ENCODE assay signal across 16 cellular contexts in genomic region chr1:156807627-156808026, GRCh38. TPM values are rescaled to one million over a fixed set of nuclear protein-coding genes. Genes with fewer than 3 reads are reported as not detected.
DNase-seq lines count a peak whose midpoint lies in the region; ATAC-seq and TF ChIP-seq lines count a peak whose summit lies in the region.
"Had no signal": no experiment of that assay in that cellular context is flagged by ENCODE, and none has a peak within 500 bp of the region (broad histone marks: within the 10 kb centered on the region; RNA-seq: fewer than 3 reads in every experiment).

No MANE protein-coding gene starts in this region.

- peak; percentile 84 for DNase-seq in activated CD8-positive, alpha-beta memory T cell treated with anti-CD3 and anti-CD28 coated beads, Interleukin-2, amount 10 ng/mL, durations not matched to agents 7 days and 5 days
- DNase-seq in activated CD8-positive, alpha-beta memory T cell treated with anti-CD3 and anti-CD28 coated beads, Interleukin-2, amount 50 U/mL, for 4 hours = no peak
- peak in 1 of 2 donors; percentile 33 for DNase-seq in activated naive CD4-positive, alpha-beta T cell treated with anti-CD3 and anti-CD28 coated beads, Interleukin-2, amount 50 U/mL, for 72 hours (ENCODE audit: low spot score in 2 of 2)
- DNase-seq in stimulated activated effector memory CD8-positive, alpha-beta T cell treated with anti-CD3 and anti-CD28 coated beads, Interleukin-12 subunit alpha, Interleukin-12 subunit beta, amount 100 ng/mL, for 72 hours (ENCODE audit: low spot score in 2 of 2) = peak in 1 of 2 donors; percentile 70
- no peak for DNase-seq in NCI-H226
- DNase-seq: activated gamma-delta T cell treated with Interleukin-2 at 50 U/mL for 16 hours; effector CD4-positive, alpha-beta T cell; GF-D8; IMR-90; NCI-H82; small intestine; stimulated activated naive CD4-positive, alpha-beta T cell; upper lobe of right lung had no signal

- peaks cover 72% of the 10 kb centered on the region for H3K4me1 ChIP-seq in OCI-LY3 (ENCODE audit: low read length)

- H3K9me3 Mint-ChIP-seq in activated CD8-positive, alpha-beta memory T cell treated with anti-CD3 and anti-CD28 coated beads, Interleukin-2, amount 10 ng/mL, durations not matched to agents 7 days and 5 days (ENCODE audit: low read depth) = no peaks in the 10 kb centered on the region
- no peaks in the 10 kb centered on the region for H3K9me3 Mint-ChIP-seq in activated naive CD4-positive, alpha-beta T cell treated with anti-CD3 and anti-CD28 coated beads, Interleukin-2, amount 50 U/mL, for 72 hours
- no peaks in the 10 kb centered on the region for H3K9me3 Mint-ChIP-seq in stimulated activated effector memory CD8-positive, alpha-beta T cell treated with anti-CD3 and anti-CD28 coated beads, Interleukin-12 subunit alpha, Interleukin-12 subunit beta, amount 100 ng/mL, for 72 hours

- H3K36me3 Mint-ChIP-seq in activated CD8-positive, alpha-beta memory T cell treated with anti-CD3 and anti-CD28 coated beads, Interleukin-2, amount 10 ng/mL, durations not matched to agents 7 days and 5 days = peaks cover 50% of the 10 kb centered on the region
- peaks cover 33 to 40% of the 10 kb centered on the region in 2 donors for H3K36me3 Mint-ChIP-seq in activated naive CD4-positive, alpha-beta T cell treated with anti-CD3 and anti-CD28 coated beads, Interleukin-2, amount 50 U/mL, for 72 hours
- H3K36me3 Mint-ChIP-seq in stimulated activated effector memory CD8-positive, alpha-beta T cell treated with anti-CD3 and anti-CD28 coated beads, Interleukin-12 subunit alpha, Interleukin-12 subunit beta, amount 100 ng/mL, for 72 hours = peaks cover 100% of the 10 kb centered on the region

- H3K4me1 Mint-ChIP-seq in activated CD8-positive, alpha-beta memory T cell treated with anti-CD3 and anti-CD28 coated beads, Interleukin-2, amount 10 ng/mL, durations not matched to agents 7 days and 5 days = peaks cover 63% of the 10 kb centered on the region
- H3K4me1 Mint-ChIP-seq in stimulated activated effector memory CD8-positive, alpha-beta T cell treated with anti-CD3 and anti-CD28 coated beads, Interleukin-12 subunit alpha, Interleukin-12 subunit beta, amount 100 ng/mL, for 72 hours = peaks cover 92% of the 10 kb centered on the region

- H3K4me2 ChIP-seq in OCI-LY3 (ENCODE audit: low read length) = peak overlapping the region; percentile 99

- H3K27ac ChIP-seq in OCI-LY3 (ENCODE audit: low read length) = peak overlapping the region; percentile 88
- H3K27ac ChIP-seq: upper lobe of right lung had no signal

- CTCF ChIA-PET in activated CD8-positive, alpha-beta memory T cell treated with anti-CD3 and anti-CD28 coated beads, Interleukin-2, amount 10 ng/mL, durations not matched to agents 7 days and 5 days (lab: Charles Lee) = interaction anchor here (0.9 to 31.5 kb wide), 11 partner anchors 8 to 118 kb away, joined by 3 to 600 read pairs (median 7); partner anchors contain the start of genes INSRR, NTRK1 and SH2D2A

- H3K9me3 ChIP-seq in OCI-LY3 (ENCODE audit: insufficient read depth, low read length) = no peaks in the 10 kb centered on the region
- H3K9me3 ChIP-seq: upper lobe of right lung had no signal

- no peaks in the 10 kb centered on the region for H3K27me3 Mint-ChIP-seq in activated CD8-positive, alpha-beta memory T cell treated with anti-CD3 and anti-CD28 coated beads, Interleukin-2, amount 10 ng/mL, durations not matched to agents 7 days and 5 days

- peaks cover 13% of the 10 kb centered on the region for H3K36me3 ChIP-seq in OCI-LY3 (replicated peaks; ENCODE audit: low read depth, low read length)
- H3K36me3 ChIP-seq: upper lobe of right lung had no signal

- H3K4me3 ChIP-seq in OCI-LY3 (ENCODE audit: low read length) = peak overlapping the region; percentile 79
- H3K4me3 ChIP-seq: upper lobe of right lung had no signal

- TF ChIP-seq CTCF in OCI-LY3 (IDR thresholded peaks at IDR 0.05; ENCODE audit: low read depth, low read length) = no peak

- peak overlapping the region; percentile 23 for H3K4me3 Mint-ChIP-seq in activated CD8-positive, alpha-beta memory T cell treated with anti-CD3 and anti-CD28 coated beads, Interleukin-2, amount 10 ng/mL, durations not matched to agents 7 days and 5 days
- H3K4me3 Mint-ChIP-seq in stimulated activated effector memory CD8-positive, alpha-beta T cell treated with anti-CD3 and anti-CD28 coated beads, Interleukin-12 subunit alpha, Interleukin-12 subunit beta, amount 100 ng/mL, for 72 hours = peak overlapping the region; percentile 90

- H3K27ac Mint-ChIP-seq in activated CD8-positive, alpha-beta memory T cell treated with anti-CD3 and anti-CD28 coated beads, Interleukin-2, amount 10 ng/mL, durations not matched to agents 7 days and 5 days = peak overlapping the region; percentile 85
- peak overlapping the region; percentile 78 to 92 for H3K27ac Mint-ChIP-seq in activated naive CD4-positive, alpha-beta T cell treated with anti-CD3 and anti-CD28 coated beads, Interleukin-2, amount 50 U/mL, for 72 hours
- peak overlapping the region; percentile 89 for H3K27ac Mint-ChIP-seq in stimulated activated effector memory CD8-positive, alpha-beta T cell treated with anti-CD3 and anti-CD28 coated beads, Interleukin-12 subunit alpha, Interleukin-12 subunit beta, amount 100 ng/mL, for 72 hours

- H3K27me3 ChIP-seq in OCI-LY3 (ENCODE audit: low read depth, low read length) = no peaks in the 10 kb centered on the region
- H3K27me3 ChIP-seq: upper lobe of right lung had no signal

- H3K79me2 ChIP-seq in OCI-LY3 (ENCODE audit: low read length) = peaks cover 20% of the 10 kb centered on the region

- H2AFZ ChIP-seq in OCI-LY3 (ENCODE audit: low read depth, low read length) = no peak overlapping the region

- no peaks in the 10 kb centered on the region for H4K20me1 ChIP-seq in OCI-LY3 (ENCODE audit: insufficient read depth, low read length)

- ATAC-seq in activated CD8-positive, alpha-beta memory T cell treated with anti-CD3 and anti-CD28 coated beads, Interleukin-2, amount 10 ng/mL, durations not matched to agents 7 days and 5 days = peak; percentile 73
- peak; percentile 73 to 82 for ATAC-seq in activated naive CD4-positive, alpha-beta T cell treated with anti-CD3 and anti-CD28 coated beads, Interleukin-2, amount 50 U/mL, for 72 hours
- peak; percentile 76 for ATAC-seq in stimulated activated effector memory CD8-positive, alpha-beta T cell treated with anti-CD3 and anti-CD28 coated beads, Interleukin-12 subunit alpha, Interleukin-12 subunit beta, amount 100 ng/mL, for 72 hours
- ATAC-seq in GM21737 (IDR thresholded peaks at IDR 0.05; ENCODE audit: unreplicated experiment) (no peak), GM21381 (IDR thresholded peaks at IDR 0.05; ENCODE audit: unreplicated experiment) (no peak)
- ATAC-seq: upper lobe of right lung had no signal

- peak overlapping the region; percentile 93 for H3K9ac ChIP-seq in OCI-LY3 (ENCODE audit: low read length)

RNA-seq across cellular contexts. Expression of gene SH2D2A, which starts 9.0 kb away (rescaled TPM):
- total RNA-seq in activated CD8-positive, alpha-beta memory T cell treated with anti-CD3 and anti-CD28 coated beads, Interleukin-2, amount 10 ng/mL, durations not matched to agents 7 days and 5 days = 100 to 1,000 TPM; 157 to 205 TPM
- total RNA-seq in activated naive CD4-positive, alpha-beta T cell treated with anti-CD3 and anti-CD28 coated beads, Interleukin-2, amount 50 U/mL, for 72 hours = 100 to 1,000 TPM; 186 to 215 TPM
- total RNA-seq: IMR-90 had no signal

RNA-seq across cellular contexts. Expression of gene PRCC, which starts 40.3 kb away (rescaled TPM):
- total RNA-seq in activated CD8-positive, alpha-beta memory T cell treated with anti-CD3 and anti-CD28 coated beads, Interleukin-2, amount 10 ng/mL, durations not matched to agents 7 days and 5 days = 10 to 100 TPM; 68.7 to 99.8 TPM
- 10 to 100 TPM; 44.5 to 72.1 TPM for total RNA-seq in activated naive CD4-positive, alpha-beta T cell treated with anti-CD3 and anti-CD28 coated beads, Interleukin-2, amount 50 U/mL, for 72 hours

RNA-seq across cellular contexts. Expression of gene INSRR, which starts 51.3 kb away (rescaled TPM):
- under 1 TPM; 0.09 to 0.19 TPM for total RNA-seq in activated CD8-positive, alpha-beta memory T cell treated with anti-CD3 and anti-CD28 coated beads, Interleukin-2, amount 10 ng/mL, durations not matched to agents 7 days and 5 days
- total RNA-seq in activated naive CD4-positive, alpha-beta T cell treated with anti-CD3 and anti-CD28 coated beads, Interleukin-2, amount 50 U/mL, for 72 hours = under 1 TPM; 0.07 to 0.29 TPM
- total RNA-seq: IMR-90, upper lobe of right lung had no signal

RNA-seq across cellular contexts. Expression of gene NTRK1, which starts 53.0 kb away (rescaled TPM):
- total RNA-seq in activated CD8-positive, alpha-beta memory T cell treated with anti-CD3 and anti-CD28 coated beads, Interleukin-2, amount 10 ng/mL, durations not matched to agents 7 days and 5 days = 1 to 10 TPM; 2.8 to 8.8 TPM
- 1 to 10 TPM; 5.3 to 7.2 TPM for total RNA-seq in activated naive CD4-positive, alpha-beta T cell treated with anti-CD3 and anti-CD28 coated beads, Interleukin-2, amount 50 U/mL, for 72 hours
- total RNA-seq: IMR-90 had no signal

RNA-seq across cellular contexts. Expression of gene HDGF, which starts 56.2 kb away (rescaled TPM):
- 100 to 1,000 TPM; 258 to 340 TPM for total RNA-seq in activated CD8-positive, alpha-beta memory T cell treated with anti-CD3 and anti-CD28 coated beads, Interleukin-2, amount 10 ng/mL, durations not matched to agents 7 days and 5 days
- total RNA-seq in activated naive CD4-positive, alpha-beta T cell treated with anti-CD3 and anti-CD28 coated beads, Interleukin-2, amount 50 U/mL, for 72 hours = 100 to 1,000 TPM; 281 to 325 TPM

Comparison
In these comparisons a context has a peak if more than half of its experiments do, and no peak if none do; other contexts are left out.
1. ATAC-seq: peak in activated CD8-positive, alpha-beta memory T cell treated with anti-CD3 and anti-CD28 coated beads, Interleukin-2, amount 10 ng/mL, durations not matched to agents 7 days and 5 days (single experiment), activated naive CD4-positive, alpha-beta T cell treated with anti-CD3 and anti-CD28 coated beads, Interleukin-2, amount 50 U/mL, for 72 hours (2 of 2) and stimulated activated effector memory CD8-positive, alpha-beta T cell treated with anti-CD3 and anti-CD28 coated beads, Interleukin-12 subunit alpha, Interleukin-12 subunit beta, amount 100 ng/mL, for 72 hours (single experiment); none in GM21737 (single experiment) and GM21381 (single experiment).
2. Peak in every context shown above with its lines, with median percentiles within 50 percentile points of each other: H3K27ac Mint-ChIP-seq.